ENCODE assay signal across 8 cellular contexts in the genomic region with DNA sequence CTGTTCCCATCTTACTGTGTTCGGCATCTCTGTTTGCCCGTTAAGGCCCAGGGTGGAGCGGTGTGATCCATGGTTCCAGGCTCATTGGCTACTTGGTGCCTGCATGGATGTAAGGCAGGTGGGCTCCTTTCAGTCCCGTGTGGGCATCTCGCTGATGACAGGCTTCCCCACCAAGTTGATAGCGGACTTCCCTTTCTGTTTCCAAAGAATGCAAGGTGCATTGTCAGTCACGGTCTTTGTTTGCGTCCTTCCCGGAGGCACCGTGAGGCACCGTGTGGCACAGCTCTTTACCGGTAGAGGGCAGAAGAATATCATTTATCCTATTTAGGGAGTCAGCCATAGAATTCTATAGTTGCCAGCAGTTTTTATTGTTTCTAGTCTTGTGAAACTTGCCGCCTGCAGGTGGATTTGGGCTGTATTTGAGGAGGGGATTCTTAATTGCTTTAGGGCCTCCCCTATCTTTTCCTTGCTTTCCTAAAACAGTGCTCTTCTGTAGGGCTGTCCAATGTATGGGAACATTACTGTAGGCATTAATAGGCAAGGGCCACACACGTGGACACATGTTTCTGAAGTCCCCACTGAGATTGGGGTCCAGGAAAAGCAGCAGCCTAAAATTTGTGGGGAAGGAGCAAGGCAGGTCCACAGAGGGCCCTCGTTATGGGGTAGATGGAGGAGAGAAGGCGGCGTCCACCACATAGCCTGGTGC.
DNase-seq lines count a peak whose midpoint lies in the region; ATAC-seq, FAIRE-seq and TF ChIP-seq lines count a peak whose summit lies in the region.

No MANE protein-coding gene starts in this region.

- H3K27ac Mint-ChIP-seq in natural killer cell treated with Interleukin-12 subunit alpha and Interleukin-12 subunit beta and Interleukin-15 and Interleukin-18, amount 100 ng/mL, for 72 hours, result peak overlapping the region; percentile 60 to 97

- intact Hi-C loops in esophagus muscularis mucosa (cut with DNase I), result loop anchor here (10.0 kb wide), 1 partner anchor 617 kb away; no protein-coding TSS in a partner anchor
- intact Hi-C loops in vagina (cut with DNase I), result no loop called here

- FAIRE-seq in GM18507 (lab: Jason Lieb, UNC), result peak; percentile 86

- H3K27me3 ChIP-seq in esophagus muscularis mucosa (no peaks in the 10 kb centered on the region), vagina (no peaks in the 10 kb centered on the region)

- ATAC-seq in HG02973 (IDR thresholded peaks at IDR 0.05; ENCODE audit: unreplicated experiment), result peak; percentile 51
- peak; percentile 68 to 80 for ATAC-seq in natural killer cell treated with Interleukin-12 subunit alpha and Interleukin-12 subunit beta and Interleukin-15 and Interleukin-18, amount 100 ng/mL, for 72 hours

- H3K27ac ChIP-seq in esophagus muscularis mucosa (replicated peaks in 1 of 4) (no peak overlapping the region), vagina (no peak overlapping the region)

- H3K4me3 ChIP-seq in esophagus muscularis mucosa (no peak overlapping the region), vagina (no peak overlapping the region)

- H3K4me1 ChIP-seq in esophagus muscularis mucosa (peaks cover 3 to 11% (median 9%) of the 10 kb centered on the region in 4 donors), vagina (peaks cover 16% of the 10 kb centered on the region)

- peak; percentile 81 for DNase-seq in AG08395 (ENCODE audit: low spot score)
- peak; percentile 29 for DNase-seq in GM18507 (ENCODE audit: extremely low spot score, insufficient read length, low read depth)
- DNase-seq in NCI-H345 treated with DMSO at 0.1 percent for 48 hours (lab: John Stamatoyannopoulos, UW; ENCODE audit: unreplicated experiment), result peak; percentile 29
- DNase-seq in activated CD8-positive, alpha-beta memory T cell treated with anti-CD3 and anti-CD28 coated beads, Interleukin-2, amount 50 U/mL, for 1 hour (ENCODE audit: extremely low read depth), result peak; percentile 1
- no peak for DNase-seq in esophagus muscularis mucosa (ENCODE audit: extremely low spot score)
- DNase-seq in natural killer cell treated with Interleukin-12 subunit alpha and Interleukin-12 subunit beta and Interleukin-15 and Interleukin-18, amount 100 ng/mL, for 72 hours (ENCODE audit: low spot score), result peak; percentile 71
- DNase-seq in vagina (ENCODE audit: extremely low spot score in 2 of 2), result no peak

- H3K4me1 Mint-ChIP-seq in natural killer cell treated with Interleukin-12 subunit alpha and Interleukin-12 subunit beta and Interleukin-15 and Interleukin-18, amount 100 ng/mL, for 72 hours (ENCODE audit: low read depth in 2 of 2), result peaks cover 61 to 63% of the 10 kb centered on the region in 2 donors

- TF ChIP-seq CTCF in esophagus muscularis mucosa (IDR thresholded peaks at IDR 0.05), result peak; percentile 64 to 70 (median 64)
- peak; percentile 41 to 75 (median 67) for TF ChIP-seq CTCF in vagina (IDR thresholded peaks at IDR 0.05)

- H3K36me3 Mint-ChIP-seq in natural killer cell treated with Interleukin-12 subunit alpha and Interleukin-12 subunit beta and Interleukin-15 and Interleukin-18, amount 100 ng/mL, for 72 hours, result no peaks in the 10 kb centered on the region

- H3K9me3 ChIP-seq in esophagus muscularis mucosa, result no peaks in the 10 kb centered on the region
- H3K9me3 ChIP-seq in vagina, result no peaks in the 10 kb centered on the region

- H3K27me3 Mint-ChIP-seq in natural killer cell treated with Interleukin-12 subunit alpha and Interleukin-12 subunit beta and Interleukin-15 and Interleukin-18, amount 100 ng/mL, for 72 hours, result no peaks in the 10 kb centered on the region

- no peak for TF ChIP-seq EP300 in esophagus muscularis mucosa (IDR thresholded peaks at IDR 0.05)

- H3K9me3 Mint-ChIP-seq in natural killer cell treated with Interleukin-12 subunit alpha and Interleukin-12 subunit beta and Interleukin-15 and Interleukin-18, amount 100 ng/mL, for 72 hours, result no peaks in the 10 kb centered on the region

- TF ChIP-seq POLR2A in esophagus muscularis mucosa (IDR thresholded peaks at IDR 0.05; ENCODE audit: low read depth), result no peak
- no peak for TF ChIP-seq POLR2A in vagina (IDR thresholded peaks at IDR 0.05)

- H3K36me3 ChIP-seq in esophagus muscularis mucosa, result peaks cover 0 to 12% (median 3%) of the 10 kb centered on the region in 4 donors
- H3K36me3 ChIP-seq in vagina, result no peaks in the 10 kb centered on the region

- 30% methylated on average over 15 of the region's 17 CpGs for WGBS in esophagus muscularis mucosa

- peak overlapping the region; percentile 52 for H3K4me3 Mint-ChIP-seq in natural killer cell treated with Interleukin-12 subunit alpha and Interleukin-12 subunit beta and Interleukin-15 and Interleukin-18, amount 100 ng/mL, for 72 hours

Comparison
In these comparisons a context has a peak if more than half of its experiments do, and no peak if none do; other contexts are left out.
1. DNase-seq: peak in AG08395 (single experiment), GM18507 (single experiment), NCI-H345 treated with DMSO at 0.1 percent for 48 hours (single experiment), activated CD8-positive, alpha-beta memory T cell treated with anti-CD3 and anti-CD28 coated beads, Interleukin-2, amount 50 U/mL, for 1 hour (single experiment) and natural killer cell treated with Interleukin-12 subunit alpha and Interleukin-12 subunit beta and Interleukin-15 and Interleukin-18, amount 100 ng/mL, for 72 hours (single experiment); none in esophagus muscularis mucosa (single experiment) and vagina (0 of 2).